In genomic region chr17:44971776-44972483, GRCh38 we compare ENCODE assay signal across 10 cellular contexts. TPM values are rescaled to one million over a fixed set of nuclear protein-coding genes. Genes with fewer than 3 reads are reported as not detected.
DNase-seq lines count a peak whose midpoint lies in the region; ATAC-seq lines count a peak whose summit lies in the region.
"Had no signal": no experiment of that assay in that cellular context is flagged by ENCODE, and none has a peak within 500 bp of the region (broad histone marks: within the 10 kb centered on the region; RNA-seq: fewer than 3 reads in every experiment).

No MANE protein-coding gene starts in this region.

- H3K4me3 Mint-ChIP-seq in activated T-cell treated with anti-CD3 and anti-CD28 coated beads, Interleukin-2, amount 50 U/mL, for 72 hours = peak overlapping the region; percentile 15 to 67
- no peak overlapping the region for H3K4me3 Mint-ChIP-seq in stimulated activated naive CD8-positive, alpha-beta T cell treated with anti-CD3 and anti-CD28 coated beads, Interleukin-15, Interleukin-2, amounts not matched to agents 100 ng/mL and 50 ng/mL, for 24 hours

- no peak overlapping the region for H3K27ac Mint-ChIP-seq in activated T-cell treated with anti-CD3 and anti-CD28 coated beads, Interleukin-2, amount 50 U/mL, for 72 hours
- peak overlapping the region; percentile 36 for H3K27ac Mint-ChIP-seq in stimulated activated naive CD8-positive, alpha-beta T cell treated with anti-CD3 and anti-CD28 coated beads, Interleukin-15, Interleukin-2, amounts not matched to agents 100 ng/mL and 50 ng/mL, for 24 hours

- H3K27me3 Mint-ChIP-seq in activated T-cell treated with anti-CD3 and anti-CD28 coated beads, Interleukin-2, amount 50 U/mL, for 72 hours (ENCODE audit: low read depth) = peaks cover 56% of the 10 kb centered on the region
- peaks cover 39% of the 10 kb centered on the region for H3K27me3 Mint-ChIP-seq in stimulated activated naive CD8-positive, alpha-beta T cell treated with anti-CD3 and anti-CD28 coated beads, Interleukin-15, Interleukin-2, amounts not matched to agents 100 ng/mL and 50 ng/mL, for 24 hours

- DNase-seq in activated effector memory CD4-positive, alpha-beta T cell treated with anti-CD3 and anti-CD28 coated beads, Interleukin-2, amount 50 U/mL, for 16 hours = peak; percentile 82
- DNase-seq in activated effector memory CD4-positive, alpha-beta T cell treated with Interleukin-2 at 50 U/mL for 16 hours = no peak
- DNase-seq in activated T-cell treated with anti-CD3 and anti-CD28 coated beads, Interleukin-2, amount 50 U/mL, for 72 hours = peak; percentile 78 to 86
- peak; percentile 83 for DNase-seq in iris pigment epithelial cell (ENCODE audit: low read depth)
- no peak for DNase-seq in NCI-H446 treated with DMSO at 0.1 percent for 48 hours (lab: John Stamatoyannopoulos, UW)
- DNase-seq in SIG-M5 treated with dmso at 0.1 percent for 504 hours (lab: John Stamatoyannopoulos, UW; ENCODE audit: unreplicated experiment) = no peak
- DNase-seq: AML-193 had no signal

- ATAC-seq in activated T-cell treated with anti-CD3 and anti-CD28 coated beads, Interleukin-2, amount 50 U/mL, for 72 hours (replicated peaks in 1 of 2) = peak; percentile 85 to 86
- no peak for ATAC-seq in GM18868 (IDR thresholded peaks at IDR 0.05; ENCODE audit: unreplicated experiment)

- H3K9me3 Mint-ChIP-seq in activated T-cell treated with anti-CD3 and anti-CD28 coated beads, Interleukin-2, amount 50 U/mL, for 72 hours = no peaks in the 10 kb centered on the region
- H3K9me3 Mint-ChIP-seq in stimulated activated naive CD8-positive, alpha-beta T cell treated with anti-CD3 and anti-CD28 coated beads, Interleukin-15, Interleukin-2, amounts not matched to agents 100 ng/mL and 50 ng/mL, for 24 hours = no peaks in the 10 kb centered on the region

- H3K36me3 Mint-ChIP-seq in activated T-cell treated with anti-CD3 and anti-CD28 coated beads, Interleukin-2, amount 50 U/mL, for 72 hours (ENCODE audit: insufficient read depth in 2 of 2) = no peaks in the 10 kb centered on the region
- no peaks in the 10 kb centered on the region for H3K36me3 Mint-ChIP-seq in stimulated activated naive CD8-positive, alpha-beta T cell treated with anti-CD3 and anti-CD28 coated beads, Interleukin-15, Interleukin-2, amounts not matched to agents 100 ng/mL and 50 ng/mL, for 24 hours (ENCODE audit: low read depth)

- H3K4me1 Mint-ChIP-seq in activated T-cell treated with anti-CD3 and anti-CD28 coated beads, Interleukin-2, amount 50 U/mL, for 72 hours (ENCODE audit: low read depth) = peaks cover 35% of the 10 kb centered on the region
- H3K4me1 Mint-ChIP-seq in stimulated activated naive CD8-positive, alpha-beta T cell treated with anti-CD3 and anti-CD28 coated beads, Interleukin-15, Interleukin-2, amounts not matched to agents 100 ng/mL and 50 ng/mL, for 24 hours (ENCODE audit: low read depth) = peaks cover 37% of the 10 kb centered on the region

RNA-seq across cellular contexts. Expression of gene C1QL1, which starts 3.8 kb away (rescaled TPM):
- 1 to 10 TPM in 1 of 2 donors, under 1 TPM in 1; 0.94 to 2.0 TPM for total RNA-seq in activated T-cell treated with anti-CD3 and anti-CD28 coated beads, Interleukin-2, amount 50 U/mL, for 72 hours

RNA-seq across cellular contexts. Expression of gene KIF18B, which starts 24.4 kb away (rescaled TPM):
- 10 to 100 TPM; 33.0 to 48.1 TPM for total RNA-seq in activated T-cell treated with anti-CD3 and anti-CD28 coated beads, Interleukin-2, amount 50 U/mL, for 72 hours

RNA-seq across cellular contexts. Expression of gene GFAP, which starts 56.6 kb away (rescaled TPM):
- total RNA-seq in activated T-cell treated with anti-CD3 and anti-CD28 coated beads, Interleukin-2, amount 50 U/mL, for 72 hours = not detected
- total RNA-seq: lung microvascular endothelial cell had no signal

Comparison
In these comparisons a context has a peak if more than half of its experiments do, and no peak if none do; other contexts are left out.
1. DNase-seq: peak in activated effector memory CD4-positive, alpha-beta T cell treated with anti-CD3 and anti-CD28 coated beads, Interleukin-2, amount 50 U/mL, for 16 hours (single experiment), activated T-cell treated with anti-CD3 and anti-CD28 coated beads, Interleukin-2, amount 50 U/mL, for 72 hours (2 of 2) and iris pigment epithelial cell (single experiment); none in activated effector memory CD4-positive, alpha-beta T cell treated with Interleukin-2 at 50 U/mL for 16 hours (single experiment), NCI-H446 treated with DMSO at 0.1 percent for 48 hours (single experiment) and SIG-M5 treated with dmso at 0.1 percent for 504 hours (single experiment).